In genomic region chr1:203663820-203664219, GRCh38 we compare ENCODE assay signal across 10 cellular contexts. TPM values are rescaled to one million over a fixed set of nuclear protein-coding genes. Genes with fewer than 3 reads are reported as not detected.
DNase-seq lines count a peak whose midpoint lies in the region; ATAC-seq and TF ChIP-seq lines count a peak whose summit lies in the region.
"Had no signal": no experiment of that assay in that cellular context is flagged by ENCODE, and none has a peak within 500 bp of the region (broad histone marks: within the 10 kb centered on the region; RNA-seq: fewer than 3 reads in every experiment).

No MANE protein-coding gene starts in this region.

- TF ChIP-seq CTCF in esophagus muscularis mucosa (IDR thresholded peaks at IDR 0.05) (no peak), prostate gland (IDR thresholded peaks at IDR 0.05) (no peak)

- intact Hi-C loops in esophagus muscularis mucosa (cut with DNase I), result no loop called here
- intact Hi-C loops in prostate gland (cut with DNase I), result no loop called here

- H3K4me3 ChIP-seq in SJSA1 (no peak overlapping the region), esophagus muscularis mucosa (no peak overlapping the region), prostate gland (no peak overlapping the region)

- TF ChIP-seq POLR2A in esophagus muscularis mucosa (IDR thresholded peaks at IDR 0.05; ENCODE audit: low read depth) (no peak), prostate gland (IDR thresholded peaks at IDR 0.05) (no peak)

- peak; percentile 71 for ATAC-seq in activated CD4-positive, CD25-positive, alpha-beta regulatory T cell treated with anti-CD3 and anti-CD28 coated beads, Interleukin-2, amount 50 U/mL, for 24 hours
- ATAC-seq in stimulated activated effector memory CD8-positive, alpha-beta T cell treated with anti-CD3 and anti-CD28 coated beads, Interleukin-12 subunit alpha, Interleukin-12 subunit beta, amount 100 ng/mL, for 72 hours, result peak; percentile 69

- no peaks in the 10 kb centered on the region for H3K9me3 Mint-ChIP-seq in stimulated activated effector memory CD8-positive, alpha-beta T cell treated with anti-CD3 and anti-CD28 coated beads, Interleukin-12 subunit alpha, Interleukin-12 subunit beta, amount 100 ng/mL, for 72 hours

- peaks cover 19% of the 10 kb centered on the region; the same call in 1 of the 2 replicates for H3K36me3 ChIP-seq in SJSA1
- H3K36me3 ChIP-seq in esophagus muscularis mucosa, result peaks cover 0 to 10% (median 0%) of the 10 kb centered on the region in 4 donors
- no peaks in the 10 kb centered on the region for H3K36me3 ChIP-seq in prostate gland

- H3K4me1 Mint-ChIP-seq in stimulated activated effector memory CD8-positive, alpha-beta T cell treated with anti-CD3 and anti-CD28 coated beads, Interleukin-12 subunit alpha, Interleukin-12 subunit beta, amount 100 ng/mL, for 72 hours, result peaks cover 81% of the 10 kb centered on the region

- peaks cover 61% of the 10 kb centered on the region for H3K4me1 ChIP-seq in SJSA1 (replicated peaks)
- H3K4me1 ChIP-seq in esophagus muscularis mucosa, result peaks cover 93 to 100% (median 97%) of the 10 kb centered on the region in 4 donors
- no peaks in the 10 kb centered on the region for H3K4me1 ChIP-seq in prostate gland (replicated peaks)

- no peak for DNase-seq in activated CD4-positive, CD25-positive, alpha-beta regulatory T cell (lab: John Stamatoyannopoulos, UW)
- DNase-seq in SJSA1 (ENCODE audit: low read depth in 1 of 2, low spot score in 2 of 2) (no peak), esophagus muscularis mucosa (ENCODE audit: extremely low spot score) (no peak), UCSD-AML1 (lab: John Stamatoyannopoulos, UW; ENCODE audit: unreplicated experiment) (no peak), prostate gland (ENCODE audit: low spot score) (no peak), NCI-H1436 (lab: John Stamatoyannopoulos, UW) (no peak)
- no peak for DNase-seq in stimulated activated effector memory CD8-positive, alpha-beta T cell treated with anti-CD3 and anti-CD28 coated beads, Interleukin-12 subunit alpha, Interleukin-12 subunit beta, amount 100 ng/mL, for 72 hours (ENCODE audit: low spot score in 2 of 2)
- DNase-seq: activated CD4-positive, alpha-beta T cell treated with anti-CD3 and anti-CD28 coated beads, Interleukin-2, amount 50 U/mL, for 48 hours had no signal

- no peak for TF ChIP-seq EP300 in esophagus muscularis mucosa (IDR thresholded peaks at IDR 0.05)

- peak overlapping the region; percentile 82 for H3K27ac ChIP-seq in SJSA1
- peak overlapping the region; percentile 81 to 95 (median 91) for H3K27ac ChIP-seq in esophagus muscularis mucosa (replicated peaks in 1 of 4)
- H3K27ac ChIP-seq in prostate gland, result peak overlapping the region in 1 of 2 donors; percentile 6
- H3K27ac ChIP-seq: KMS-11 had no signal

- WGBS in esophagus muscularis mucosa, result 96% methylated on average over 2 of the region's 2 CpGs
- 97% methylated on average over 2 of the region's 2 CpGs for WGBS in prostate gland

- H3K36me3 Mint-ChIP-seq in stimulated activated effector memory CD8-positive, alpha-beta T cell treated with anti-CD3 and anti-CD28 coated beads, Interleukin-12 subunit alpha, Interleukin-12 subunit beta, amount 100 ng/mL, for 72 hours, result peaks cover 62% of the 10 kb centered on the region

- H3K27ac Mint-ChIP-seq in stimulated activated effector memory CD8-positive, alpha-beta T cell treated with anti-CD3 and anti-CD28 coated beads, Interleukin-12 subunit alpha, Interleukin-12 subunit beta, amount 100 ng/mL, for 72 hours, result peak overlapping the region; percentile 57

- H3K27me3 ChIP-seq in SJSA1 (replicated peaks) (no peaks in the 10 kb centered on the region), esophagus muscularis mucosa (no peaks in the 10 kb centered on the region), prostate gland (replicated peaks; ENCODE audit: insufficient read depth) (no peaks in the 10 kb centered on the region)

- H3K9me3 ChIP-seq in SJSA1 (replicated peaks) (no peaks in the 10 kb centered on the region), esophagus muscularis mucosa (no peaks in the 10 kb centered on the region), prostate gland (no peaks in the 10 kb centered on the region)

- H3K4me3 Mint-ChIP-seq in stimulated activated effector memory CD8-positive, alpha-beta T cell treated with anti-CD3 and anti-CD28 coated beads, Interleukin-12 subunit alpha, Interleukin-12 subunit beta, amount 100 ng/mL, for 72 hours, result peak overlapping the region; percentile 31

RNA-seq across cellular contexts. Expression of gene ATP2B4, which starts 37.2 kb away (rescaled TPM):
- 67.1 and 80.5 TPM in 2 replicates for total RNA-seq in SJSA1 (2014; rRNA removed; shearing (Covaris generic))
- total RNA-seq in esophagus muscularis mucosa (100 to 1,000 TPM; 177 to 395 (median 260) TPM), prostate gland (100 to 1,000 TPM in 1 of 2 donors, 10 to 100 TPM in 1; 31.7 to 127 TPM)
